Comparison of ENCODE assay signal across 1 cellular context in the genomic region with DNA sequence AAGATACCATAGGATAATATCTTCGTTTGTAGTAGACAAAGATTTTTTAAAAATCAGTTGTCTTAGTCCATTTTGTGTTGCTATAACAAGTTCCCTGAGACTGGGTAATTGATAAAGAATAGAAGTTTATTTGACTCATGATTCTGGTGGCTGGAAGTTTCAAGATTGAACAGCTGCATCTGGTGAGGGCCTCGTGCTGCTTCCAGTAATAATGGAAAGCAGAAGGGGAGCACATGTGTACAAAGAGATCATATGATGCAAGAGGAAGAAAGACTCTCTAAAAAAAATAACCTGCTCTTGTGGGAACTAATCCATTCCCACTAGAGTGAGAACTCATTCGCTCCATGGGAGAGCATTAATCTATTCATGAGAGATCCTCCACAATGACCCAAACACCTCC.
A peak's percentile ranks its signal among the peaks of the same experiment; 100 is the strongest.
TF ChIP-seq lines count a peak whose summit lies in the region.

No MANE protein-coding gene starts in this region.

TF ChIP-seq in K562, 482 proteins besides CTCF, POLR2A, EP300 and RAD21 (continued from another document and continues in another):
- TF ChIP-seq MCM2 (IDR thresholded peaks at IDR 0.05; ENCODE audit: low read depth) (no peak), ZNF586 (CRISPR knock-in tag; conservative IDR thresholded peaks at IDR 0.05) (0 out of 2 replicates have a peak, but pooled peaks have one; percentile 60), PML (IDR thresholded peaks at IDR 0.05; ENCODE audit: low read length) (no peak), ZNF3 (CRISPR knock-in tag; IDR thresholded peaks at IDR 0.05) (no peak), PHF20 (IDR thresholded peaks at IDR 0.05; ENCODE audit: partially characterized antibody) (no peak), BCL6 (CRISPR knock-in tag; IDR thresholded peaks at IDR 0.05) (peak; percentile 72), NFIC (IDR thresholded peaks at IDR 0.05) (no peak), SETDB1 (IDR thresholded peaks at IDR 0.05; ENCODE audit: low read length) (no peak), ZNF695 (CRISPR knock-in tag; IDR thresholded peaks at IDR 0.05) (no peak), DMBX1 (CRISPR knock-in tag; IDR thresholded peaks at IDR 0.05; ENCODE audit: borderline replicate concordance) (peak; percentile 84), ZNF133 (CRISPR knock-in tag; IDR thresholded peaks at IDR 0.05) (no peak), IFI16 (CRISPR knock-in tag; IDR thresholded peaks at IDR 0.05) (no peak), KAT7 (CRISPR knock-in tag; IDR thresholded peaks at IDR 0.05; ENCODE audit: borderline replicate concordance) (no peak), PTTG1 (tag; IDR thresholded peaks at IDR 0.05; ENCODE audit: low read depth) (0 out of 2 replicates have a peak, but pooled peaks have one; percentile 43), ILK (tag; IDR thresholded peaks at IDR 0.05; ENCODE audit: borderline replicate concordance, low read depth) (no peak), ZNF436 (CRISPR knock-in tag; IDR thresholded peaks at IDR 0.05) (no peak), SP2 (IDR thresholded peaks at IDR 0.05; ENCODE audit: extremely low read depth, low read depth, low read length, poor library complexity, severe bottlenecking) (no peak), ZNF408 (CRISPR knock-in tag; IDR thresholded peaks at IDR 0.05; ENCODE audit: low read depth) (no peak), STAG1 (CRISPR knock-in tag; IDR thresholded peaks at IDR 0.05; ENCODE audit: borderline replicate concordance) (no peak), HDAC3 (IDR thresholded peaks at IDR 0.05; ENCODE audit: borderline replicate concordance, partially characterized antibody) (no peak), SMARCA4 (IDR thresholded peaks at IDR 0.05) (no peak), BCOR (IDR thresholded peaks at IDR 0.05) (no peak), SUPT5H (IDR thresholded peaks at IDR 0.05) (no peak), TAL1 (IDR thresholded peaks at IDR 0.05) (no peak), KDM4B (IDR thresholded peaks at IDR 0.05; ENCODE audit: borderline replicate concordance in 2 of 2, low read depth in 1 of 2) (no peak), DDX20 (tag; IDR thresholded peaks at IDR 0.05; ENCODE audit: low read depth) (0 out of 2 replicates have a peak, but pooled peaks have one; percentile 30), STAT5B (CRISPR knock-in tag; IDR thresholded peaks at IDR 0.05) (no peak), ZNF175 (CRISPR knock-in tag; IDR thresholded peaks at IDR 0.05; ENCODE audit: low read depth) (peak; percentile 98), CHD4 (IDR thresholded peaks at IDR 0.05; ENCODE audit: insufficient read depth, insufficient replicate concordance, low read depth, low read length, poor library complexity, severe bottlenecking) (no peak), FUS (optimal IDR thresholded peaks at IDR 0.05; ENCODE audit: low read depth, low read length) (no peak), MYC (IDR thresholded peaks at IDR 0.05; ENCODE audit: low read depth, low read length) (peak; percentile 96), MYC (CRISPR knock-in tag; IDR thresholded peaks at IDR 0.05; ENCODE audit: borderline replicate concordance, low read depth) (peak; percentile 84; the same call in 1 of the 2 replicates)
- TF ChIP-seq, protein P1, sequence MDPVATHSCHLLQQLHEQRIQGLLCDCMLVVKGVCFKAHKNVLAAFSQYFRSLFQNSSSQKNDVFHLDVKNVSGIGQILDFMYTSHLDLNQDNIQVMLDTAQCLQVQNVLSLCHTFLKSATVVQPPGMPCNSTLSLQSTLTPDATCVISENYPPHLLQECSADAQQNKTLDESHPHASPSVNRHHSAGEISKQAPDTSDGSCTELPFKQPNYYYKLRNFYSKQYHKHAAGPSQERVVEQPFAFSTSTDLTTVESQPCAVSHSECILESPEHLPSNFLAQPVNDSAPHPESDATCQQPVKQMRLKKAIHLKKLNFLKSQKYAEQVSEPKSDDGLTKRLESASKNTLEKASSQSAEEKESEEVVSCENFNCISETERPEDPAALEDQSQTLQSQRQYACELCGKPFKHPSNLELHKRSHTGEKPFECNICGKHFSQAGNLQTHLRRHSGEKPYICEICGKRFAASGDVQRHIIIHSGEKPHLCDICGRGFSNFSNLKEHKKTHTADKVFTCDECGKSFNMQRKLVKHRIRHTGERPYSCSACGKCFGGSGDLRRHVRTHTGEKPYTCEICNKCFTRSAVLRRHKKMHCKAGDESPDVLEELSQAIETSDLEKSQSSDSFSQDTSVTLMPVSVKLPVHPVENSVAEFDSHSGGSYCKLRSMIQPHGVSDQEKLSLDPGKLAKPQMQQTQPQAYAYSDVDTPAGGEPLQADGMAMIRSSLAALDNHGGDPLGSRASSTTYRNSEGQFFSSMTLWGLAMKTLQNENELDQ (CRISPR knock-in tag; IDR thresholded peaks at IDR 0.05; ENCODE audit: borderline replicate concordance): no peak
- TF ChIP-seq, protein P2, sequence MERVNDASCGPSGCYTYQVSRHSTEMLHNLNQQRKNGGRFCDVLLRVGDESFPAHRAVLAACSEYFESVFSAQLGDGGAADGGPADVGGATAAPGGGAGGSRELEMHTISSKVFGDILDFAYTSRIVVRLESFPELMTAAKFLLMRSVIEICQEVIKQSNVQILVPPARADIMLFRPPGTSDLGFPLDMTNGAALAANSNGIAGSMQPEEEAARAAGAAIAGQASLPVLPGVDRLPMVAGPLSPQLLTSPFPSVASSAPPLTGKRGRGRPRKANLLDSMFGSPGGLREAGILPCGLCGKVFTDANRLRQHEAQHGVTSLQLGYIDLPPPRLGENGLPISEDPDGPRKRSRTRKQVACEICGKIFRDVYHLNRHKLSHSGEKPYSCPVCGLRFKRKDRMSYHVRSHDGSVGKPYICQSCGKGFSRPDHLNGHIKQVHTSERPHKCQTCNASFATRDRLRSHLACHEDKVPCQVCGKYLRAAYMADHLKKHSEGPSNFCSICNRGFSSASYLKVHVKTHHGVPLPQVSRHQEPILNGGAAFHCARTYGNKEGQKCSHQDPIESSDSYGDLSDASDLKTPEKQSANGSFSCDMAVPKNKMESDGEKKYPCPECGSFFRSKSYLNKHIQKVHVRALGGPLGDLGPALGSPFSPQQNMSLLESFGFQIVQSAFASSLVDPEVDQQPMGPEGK (CRISPR knock-in tag; IDR thresholded peaks at IDR 0.05; ENCODE audit: borderline replicate concordance): 0 out of 2 replicates have a peak, but pooled peaks have one; percentile 41
- TF ChIP-seq, protein P3, sequence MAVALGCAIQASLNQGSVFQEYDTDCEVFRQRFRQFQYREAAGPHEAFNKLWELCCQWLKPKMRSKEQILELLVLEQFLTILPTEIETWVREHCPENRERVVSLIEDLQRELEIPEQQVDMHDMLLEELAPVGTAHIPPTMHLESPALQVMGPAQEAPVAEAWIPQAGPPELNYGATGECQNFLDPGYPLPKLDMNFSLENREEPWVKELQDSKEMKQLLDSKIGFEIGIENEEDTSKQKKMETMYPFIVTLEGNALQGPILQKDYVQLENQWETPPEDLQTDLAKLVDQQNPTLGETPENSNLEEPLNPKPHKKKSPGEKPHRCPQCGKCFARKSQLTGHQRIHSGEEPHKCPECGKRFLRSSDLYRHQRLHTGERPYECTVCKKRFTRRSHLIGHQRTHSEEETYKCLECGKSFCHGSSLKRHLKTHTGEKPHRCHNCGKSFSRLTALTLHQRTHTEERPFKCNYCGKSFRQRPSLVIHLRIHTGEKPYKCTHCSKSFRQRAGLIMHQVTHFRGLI (CRISPR knock-in tag; IDR thresholded peaks at IDR 0.05): peak; percentile 82
- TF ChIP-seq, protein P4, sequence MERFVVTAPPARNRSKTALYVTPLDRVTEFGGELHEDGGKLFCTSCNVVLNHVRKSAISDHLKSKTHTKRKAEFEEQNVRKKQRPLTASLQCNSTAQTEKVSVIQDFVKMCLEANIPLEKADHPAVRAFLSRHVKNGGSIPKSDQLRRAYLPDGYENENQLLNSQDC (CRISPR knock-in tag; IDR thresholded peaks at IDR 0.05): no peak
- TF ChIP-seq, protein P5, sequence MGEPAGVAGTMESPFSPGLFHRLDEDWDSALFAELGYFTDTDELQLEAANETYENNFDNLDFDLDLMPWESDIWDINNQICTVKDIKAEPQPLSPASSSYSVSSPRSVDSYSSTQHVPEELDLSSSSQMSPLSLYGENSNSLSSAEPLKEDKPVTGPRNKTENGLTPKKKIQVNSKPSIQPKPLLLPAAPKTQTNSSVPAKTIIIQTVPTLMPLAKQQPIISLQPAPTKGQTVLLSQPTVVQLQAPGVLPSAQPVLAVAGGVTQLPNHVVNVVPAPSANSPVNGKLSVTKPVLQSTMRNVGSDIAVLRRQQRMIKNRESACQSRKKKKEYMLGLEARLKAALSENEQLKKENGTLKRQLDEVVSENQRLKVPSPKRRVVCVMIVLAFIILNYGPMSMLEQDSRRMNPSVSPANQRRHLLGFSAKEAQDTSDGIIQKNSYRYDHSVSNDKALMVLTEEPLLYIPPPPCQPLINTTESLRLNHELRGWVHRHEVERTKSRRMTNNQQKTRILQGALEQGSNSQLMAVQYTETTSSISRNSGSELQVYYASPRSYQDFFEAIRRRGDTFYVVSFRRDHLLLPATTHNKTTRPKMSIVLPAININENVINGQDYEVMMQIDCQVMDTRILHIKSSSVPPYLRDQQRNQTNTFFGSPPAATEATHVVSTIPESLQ (CRISPR knock-in tag; IDR thresholded peaks at IDR 0.05): no peak
- TF ChIP-seq, protein P6, sequence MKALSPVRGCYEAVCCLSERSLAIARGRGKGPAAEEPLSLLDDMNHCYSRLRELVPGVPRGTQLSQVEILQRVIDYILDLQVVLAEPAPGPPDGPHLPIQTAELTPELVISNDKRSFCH (CRISPR knock-in tag; IDR thresholded peaks at IDR 0.05): no peak; the same call in 1 of the 2 replicates
- TF ChIP-seq, protein P6 (tag; IDR thresholded peaks at IDR 0.05): no peak
- TF ChIP-seq, protein P7, sequence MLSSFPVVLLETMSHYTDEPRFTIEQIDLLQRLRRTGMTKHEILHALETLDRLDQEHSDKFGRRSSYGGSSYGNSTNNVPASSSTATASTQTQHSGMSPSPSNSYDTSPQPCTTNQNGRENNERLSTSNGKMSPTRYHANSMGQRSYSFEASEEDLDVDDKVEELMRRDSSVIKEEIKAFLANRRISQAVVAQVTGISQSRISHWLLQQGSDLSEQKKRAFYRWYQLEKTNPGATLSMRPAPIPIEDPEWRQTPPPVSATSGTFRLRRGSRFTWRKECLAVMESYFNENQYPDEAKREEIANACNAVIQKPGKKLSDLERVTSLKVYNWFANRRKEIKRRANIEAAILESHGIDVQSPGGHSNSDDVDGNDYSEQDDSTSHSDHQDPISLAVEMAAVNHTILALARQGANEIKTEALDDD (IDR thresholded peaks at IDR 0.05): no peak
- TF ChIP-seq, protein P8, sequence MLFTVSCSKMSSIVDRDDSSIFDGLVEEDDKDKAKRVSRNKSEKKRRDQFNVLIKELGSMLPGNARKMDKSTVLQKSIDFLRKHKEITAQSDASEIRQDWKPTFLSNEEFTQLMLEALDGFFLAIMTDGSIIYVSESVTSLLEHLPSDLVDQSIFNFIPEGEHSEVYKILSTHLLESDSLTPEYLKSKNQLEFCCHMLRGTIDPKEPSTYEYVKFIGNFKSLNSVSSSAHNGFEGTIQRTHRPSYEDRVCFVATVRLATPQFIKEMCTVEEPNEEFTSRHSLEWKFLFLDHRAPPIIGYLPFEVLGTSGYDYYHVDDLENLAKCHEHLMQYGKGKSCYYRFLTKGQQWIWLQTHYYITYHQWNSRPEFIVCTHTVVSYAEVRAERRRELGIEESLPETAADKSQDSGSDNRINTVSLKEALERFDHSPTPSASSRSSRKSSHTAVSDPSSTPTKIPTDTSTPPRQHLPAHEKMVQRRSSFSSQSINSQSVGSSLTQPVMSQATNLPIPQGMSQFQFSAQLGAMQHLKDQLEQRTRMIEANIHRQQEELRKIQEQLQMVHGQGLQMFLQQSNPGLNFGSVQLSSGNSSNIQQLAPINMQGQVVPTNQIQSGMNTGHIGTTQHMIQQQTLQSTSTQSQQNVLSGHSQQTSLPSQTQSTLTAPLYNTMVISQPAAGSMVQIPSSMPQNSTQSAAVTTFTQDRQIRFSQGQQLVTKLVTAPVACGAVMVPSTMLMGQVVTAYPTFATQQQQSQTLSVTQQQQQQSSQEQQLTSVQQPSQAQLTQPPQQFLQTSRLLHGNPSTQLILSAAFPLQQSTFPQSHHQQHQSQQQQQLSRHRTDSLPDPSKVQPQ (CRISPR knock-in tag; IDR thresholded peaks at IDR 0.05; ENCODE audit: borderline replicate concordance): no peak
- TF ChIP-seq, protein P9, sequence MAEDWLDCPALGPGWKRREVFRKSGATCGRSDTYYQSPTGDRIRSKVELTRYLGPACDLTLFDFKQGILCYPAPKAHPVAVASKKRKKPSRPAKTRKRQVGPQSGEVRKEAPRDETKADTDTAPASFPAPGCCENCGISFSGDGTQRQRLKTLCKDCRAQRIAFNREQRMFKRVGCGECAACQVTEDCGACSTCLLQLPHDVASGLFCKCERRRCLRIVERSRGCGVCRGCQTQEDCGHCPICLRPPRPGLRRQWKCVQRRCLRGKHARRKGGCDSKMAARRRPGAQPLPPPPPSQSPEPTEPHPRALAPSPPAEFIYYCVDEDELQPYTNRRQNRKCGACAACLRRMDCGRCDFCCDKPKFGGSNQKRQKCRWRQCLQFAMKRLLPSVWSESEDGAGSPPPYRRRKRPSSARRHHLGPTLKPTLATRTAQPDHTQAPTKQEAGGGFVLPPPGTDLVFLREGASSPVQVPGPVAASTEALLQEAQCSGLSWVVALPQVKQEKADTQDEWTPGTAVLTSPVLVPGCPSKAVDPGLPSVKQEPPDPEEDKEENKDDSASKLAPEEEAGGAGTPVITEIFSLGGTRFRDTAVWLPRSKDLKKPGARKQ (CRISPR knock-in tag; IDR thresholded peaks at IDR 0.05): no peak
- TF ChIP-seq, protein P10, sequence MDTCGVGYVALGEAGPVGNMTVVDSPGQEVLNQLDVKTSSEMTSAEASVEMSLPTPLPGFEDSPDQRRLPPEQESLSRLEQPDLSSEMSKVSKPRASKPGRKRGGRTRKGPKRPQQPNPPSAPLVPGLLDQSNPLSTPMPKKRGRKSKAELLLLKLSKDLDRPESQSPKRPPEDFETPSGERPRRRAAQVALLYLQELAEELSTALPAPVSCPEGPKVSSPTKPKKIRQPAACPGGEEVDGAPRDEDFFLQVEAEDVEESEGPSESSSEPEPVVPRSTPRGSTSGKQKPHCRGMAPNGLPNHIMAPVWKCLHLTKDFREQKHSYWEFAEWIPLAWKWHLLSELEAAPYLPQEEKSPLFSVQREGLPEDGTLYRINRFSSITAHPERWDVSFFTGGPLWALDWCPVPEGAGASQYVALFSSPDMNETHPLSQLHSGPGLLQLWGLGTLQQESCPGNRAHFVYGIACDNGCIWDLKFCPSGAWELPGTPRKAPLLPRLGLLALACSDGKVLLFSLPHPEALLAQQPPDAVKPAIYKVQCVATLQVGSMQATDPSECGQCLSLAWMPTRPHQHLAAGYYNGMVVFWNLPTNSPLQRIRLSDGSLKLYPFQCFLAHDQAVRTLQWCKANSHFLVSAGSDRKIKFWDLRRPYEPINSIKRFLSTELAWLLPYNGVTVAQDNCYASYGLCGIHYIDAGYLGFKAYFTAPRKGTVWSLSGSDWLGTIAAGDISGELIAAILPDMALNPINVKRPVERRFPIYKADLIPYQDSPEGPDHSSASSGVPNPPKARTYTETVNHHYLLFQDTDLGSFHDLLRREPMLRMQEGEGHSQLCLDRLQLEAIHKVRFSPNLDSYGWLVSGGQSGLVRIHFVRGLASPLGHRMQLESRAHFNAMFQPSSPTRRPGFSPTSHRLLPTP (IDR thresholded peaks at IDR 0.05; ENCODE audit: borderline replicate concordance, extremely low read depth, insufficient read length): no peak
